Comparison of ENCODE assay signal across 11 cellular contexts in genomic region chr5:54148062-54148461, GRCh38.
DNase-seq lines count a peak whose midpoint lies in the region; ATAC-seq, FAIRE-seq and TF ChIP-seq lines count a peak whose summit lies in the region.
"Had no signal": no experiment of that assay in that cellular context is flagged by ENCODE, and none has a peak within 500 bp of the region (broad histone marks: within the 10 kb centered on the region; RNA-seq: fewer than 3 reads in every experiment).

No MANE protein-coding gene starts in this region.

- peak overlapping the region; percentile 44 for H3K4me2 ChIP-seq in GM23248 (ENCODE audit: unreplicated experiment)
- peak overlapping the region; percentile 48 for H3K4me2 ChIP-seq in hepatocyte
- H3K4me2 ChIP-seq: KMS-11 had no signal

- peaks cover 11% of the 10 kb centered on the region for H3K4me1 ChIP-seq in GM23248 (ENCODE audit: insufficient read depth)
- peaks cover 6% of the 10 kb centered on the region for H3K4me1 ChIP-seq in hepatocyte (ENCODE audit: insufficient read depth)

- H3F3A ChIP-seq in GM23248 (ENCODE audit: insufficient read depth) = no peaks in the 10 kb centered on the region

- no peaks in the 10 kb centered on the region for H3K79me2 ChIP-seq in GM23248 (ENCODE audit: insufficient read depth)
- no peaks in the 10 kb centered on the region for H3K79me2 ChIP-seq in hepatocyte

- H2AFZ ChIP-seq in GM23248 = peak overlapping the region; percentile 21; the same call in 1 of the 2 replicates
- H2AFZ ChIP-seq in hepatocyte = no peak overlapping the region

- no peak for FAIRE-seq in frontal cortex (lab: Jason Lieb, UNC)

- H3K27me3 ChIP-seq in GM23248 (replicated peaks; ENCODE audit: insufficient read depth) (no peaks in the 10 kb centered on the region), hepatocyte (no peaks in the 10 kb centered on the region)

- H3K9ac ChIP-seq in GM23248 = no peak overlapping the region
- H3K9ac ChIP-seq: KMS-11 had no signal

- H3K27ac ChIP-seq in GM23248 = no peak overlapping the region
- H3K27ac ChIP-seq in VCaP = no peak overlapping the region
- H3K27ac ChIP-seq in hepatocyte = peak overlapping the region; percentile 9
- H3K27ac ChIP-seq: KMS-11 had no signal

- ATAC-seq in GM18498 (IDR thresholded peaks at IDR 0.05; ENCODE audit: unreplicated experiment) = no peak
- ATAC-seq: naive thymus-derived CD4-positive, alpha-beta T cell had no signal

- WGBS in GM23248 (ENCODE audit: low coverage in 1 of 2, low lambda C conversion rate in 2 of 2, missing lambda C conversion rate in 2 of 2), 2 experiments = 14 to 24% methylated on average over 4 of the region's 4 CpGs
- whole genome bisulfite sequencing in hepatocyte (ENCODE audit: low lambda C conversion rate, missing lambda C conversion rate) = 44% methylated on average over 4 of the region's 4 CpGs

- H3K4me3 ChIP-seq in GM23248 = no peak overlapping the region
- no peak overlapping the region for H3K4me3 ChIP-seq in hepatocyte

- H4K20me1 ChIP-seq in GM23248 (ENCODE audit: insufficient read depth) = no peaks in the 10 kb centered on the region
- no peaks in the 10 kb centered on the region for H4K20me1 ChIP-seq in hepatocyte (ENCODE audit: insufficient read depth, poor library complexity, severe bottlenecking)

- peak; percentile 45 for TF ChIP-seq CTCF in AG09319 (IDR thresholded peaks at IDR 0.05; ENCODE audit: low read depth, low read length)
- TF ChIP-seq CTCF in VCaP (conservative IDR thresholded peaks at IDR 0.05) = peak; percentile 1; the same call in 1 of the 2 replicates
- peak; percentile 34 for TF ChIP-seq CTCF in hepatocyte (IDR thresholded peaks at IDR 0.05; ENCODE audit: poor library complexity)

- in situ Hi-C loops in GM23248 (cut with MboI) = no loop called here

- DNase-seq in AG09319 (ENCODE audit: extremely low read depth, low read depth) (no peak), GM23248 (peak; percentile 54), hepatocyte (ENCODE audit: low spot score) (no peak), frontal cortex (ENCODE audit: low spot score in 2 of 2) (no peak), NCI-H2227 (lab: John Stamatoyannopoulos, UW; ENCODE audit: unreplicated experiment) (no peak)
- no peak for DNase-seq in activated effector memory CD4-positive, alpha-beta T cell treated with Interleukin-2 at 50 U/mL for 16 hours
- DNase-seq: naive thymus-derived CD4-positive, alpha-beta T cell; NCI-H226 had no signal

- H3K9me3 ChIP-seq in GM23248 (ENCODE audit: low read depth) = no peaks in the 10 kb centered on the region
- no peaks in the 10 kb centered on the region for H3K9me3 ChIP-seq in hepatocyte (ENCODE audit: low read depth)

- H3K36me3 ChIP-seq in GM23248 (ENCODE audit: low read depth) (no peaks in the 10 kb centered on the region), hepatocyte (replicated peaks; ENCODE audit: insufficient read depth, low read depth) (no peaks in the 10 kb centered on the region)

- H3K9me2 ChIP-seq in GM23248 (ENCODE audit: insufficient read depth) (no peaks in the 10 kb centered on the region), hepatocyte (replicated peaks; ENCODE audit: insufficient read depth) (no peaks in the 10 kb centered on the region)
